ENCODE assay signal across 8 cellular contexts in genomic region chr16:72093448-72094265, GRCh38. TPM values are rescaled to one million over a fixed set of nuclear protein-coding genes. Genes with fewer than 3 reads are reported as not detected.
A peak's percentile ranks its signal among the peaks of the same experiment; 100 is the strongest.
DNase-seq lines count a peak whose midpoint lies in the region; ATAC-seq, FAIRE-seq and TF ChIP-seq lines count a peak whose summit lies in the region.

Gene DHX38, plus strand, starts transcription at chr16:72093847. Its CDS starts 2,311 bp downstream, at chr16:72096158.
Gene TXNL4B, minus strand, starts transcription at chr16:72093620. Its CDS starts 2,871 bp downstream, at chr16:72090749.

- H3K23ac ChIP-seq in H1 (ENCODE audit: insufficient read length): no peak within 1 kb of the TSS

- H2AK5ac ChIP-seq in H1 (ENCODE audit: low read depth, low read length): peak within 1 kb of the TSS; percentile 75

- no peak within 1 kb of the TSS for H2BK120ac ChIP-seq in H1 (replicated peaks; ENCODE audit: low read depth, low read length)

- H3K18ac ChIP-seq in H1 (ENCODE audit: extremely low read depth, low read length): 0 out of 2 replicates have a peak within 1 kb of the TSS, but pooled peaks have one; percentile 38

- FAIRE-seq in HTR-8/SVneo (lab: Jason Lieb, UNC) (peak; percentile 97), H1 (lab: Jason Lieb, UNC) (peak; percentile 81)

- CTCF ChIA-PET in H1 (lab: Charles Lee; ENCODE audit: partially characterized antibody): interaction anchor here (0.9 to 11.4 kb wide), 5 partner anchors 20 to 30 kb away, joined by 3 to 108 read pairs (median 4); partner anchors contain the start of gene HPR

- peak within 1 kb of the TSS; percentile 79 for H2AFZ ChIP-seq in H1 (ENCODE audit: low read length)

- no peak for TF ChIP-seq RAD21 in H1 (IDR thresholded peaks at IDR 0.05 in 1 of 2, conservative IDR thresholded peaks at IDR 0.05 in 1 of 2; ENCODE audit: low read depth in 2 of 2, low read length in 2 of 2)

- peaks cover 2 to 5% of the 10 kb centered on the region in 2 experiments for H4K20me1 ChIP-seq in H1 (replicated peaks in 1 of 2; ENCODE audit: control insufficient read depth in 1 of 2, insufficient read depth in 2 of 2, low read length in 2 of 2)

- H3K4me2 ChIP-seq in H1 (ENCODE audit: insufficient read depth in 1 of 2, low read depth in 2 of 2, low read length in 2 of 2): peak within 1 kb of the TSS; percentile 85 to 92

- peak within 1 kb of the TSS; percentile 50 for H3K4ac ChIP-seq in H1 (replicated peaks; ENCODE audit: insufficient read length, low read depth, low read length)

- peak within 1 kb of the TSS; percentile 69; the same call in 1 of the 2 replicates for H2BK5ac ChIP-seq in H1 (ENCODE audit: low read depth, low read length)

- H3K36me3 Mint-ChIP-seq in memory B cell: peaks cover 27% of the 10 kb centered on the region

- TF ChIP-seq CTCF in H1 (IDR thresholded peaks at IDR 0.05; ENCODE audit: control extremely low read depth in 1 of 3, insufficient read depth in 1 of 3, low read depth in 1 of 3, low read length in 3 of 3): no peak

- H3K9ac ChIP-seq in H1 (replicated peaks in 1 of 4; ENCODE audit: extremely low read depth in 1 of 4, low read depth in 3 of 4, low read length in 3 of 4): peak within 1 kb of the TSS; percentile 76 to 91 (median 88)

- DNase-seq in COLO829 (ENCODE audit: low spot score): peak; percentile 95
- DNase-seq in HTR-8/SVneo (ENCODE audit: insufficient read length, low spot score): peak; percentile 100
- DNase-seq in NOMO-1 treated with dmso at 0.1 percent for 144 hours (lab: John Stamatoyannopoulos, UW; ENCODE audit: unreplicated experiment): peak; percentile 99
- peak; percentile 60 to 81 (median 73) for DNase-seq in activated CD8-positive, alpha-beta memory T cell treated with anti-CD3 and anti-CD28 coated beads for 48 hours (ENCODE audit: low read depth in 2 of 3, low spot score in 2 of 3)
- DNase-seq in H1 (ENCODE audit: low read depth in 1 of 2, low spot score in 2 of 2): peak; percentile 85 to 94
- DNase-seq in memory B cell (ENCODE audit: low spot score in 2 of 2): peak; percentile 80 to 86
- peak; percentile 76 for DNase-seq in stimulated activated CD8-positive, alpha-beta memory T cell treated with anti-CD3 and anti-CD28 coated beads, Interleukin-12 subunit alpha, Interleukin-12 subunit beta, amount 100 ng/mL, for 24 hours (ENCODE audit: extremely low read depth)

- H3K4me1 ChIP-seq in H1 (replicated peaks in 1 of 4; ENCODE audit: control insufficient read depth in 3 of 4, insufficient read depth in 4 of 4, low read length in 3 of 4): peaks cover 0 to 6% (median under 1%) of the 10 kb centered on the region in 4 experiments; a peak in 2 of 7 replicates

- 3% methylated on average over 42 of the region's 43 CpGs; no CpG with 5 or more reads in 1 of the 2 experiments for WGBS in H1 (ENCODE audit: extremely low coverage in 1 of 2, insufficient coverage in 1 of 2, insufficient read length in 1 of 2, insufficient replicate concordance in 2 of 2, low coverage in 1 of 2, low lambda C conversion rate in 2 of 2, missing lambda C conversion rate in 1 of 2), 2 experiments

- H3K27me3 Mint-ChIP-seq in memory B cell: no peaks in the 10 kb centered on the region

- peaks cover 4 to 44% of the 10 kb centered on the region in 2 experiments for H3K79me2 ChIP-seq in H1 (ENCODE audit: control insufficient read depth in 1 of 2, insufficient read depth in 2 of 2, low read length in 2 of 2)

- no peaks in the 10 kb centered on the region for H3K9me3 ChIP-seq in H1 (ENCODE audit: insufficient read depth in 2 of 2, low read depth in 1 of 2, low read length in 1 of 2)

- peak within 1 kb of the TSS; percentile 41; the same call in 1 of the 2 replicates for H2BK12ac ChIP-seq in H1 (ENCODE audit: low read depth, low read length)

- peak within 1 kb of the TSS; percentile 99 for H3K4me3 Mint-ChIP-seq in memory B cell

- H3K56ac ChIP-seq in H1 (replicated peaks; ENCODE audit: insufficient read length, low read depth, low read length): peak within 1 kb of the TSS; percentile 70

- no peak for TF ChIP-seq EP300 in H1 (IDR thresholded peaks at IDR 0.05; ENCODE audit: borderline replicate concordance in 1 of 2, low read depth in 2 of 2, low read length in 2 of 2)

- peaks cover 6% of the 10 kb centered on the region for H3K79me1 ChIP-seq in H1 (ENCODE audit: low read depth, low read length)

- H4K91ac ChIP-seq in H1 (replicated peaks; ENCODE audit: insufficient read length, low read length): peak within 1 kb of the TSS; percentile 58

- H3K9me3 Mint-ChIP-seq in memory B cell: no peaks in the 10 kb centered on the region

- H4K8ac ChIP-seq in H1 (ENCODE audit: extremely low read depth, insufficient read depth, low read length): peak within 1 kb of the TSS; percentile 94

- no peak within 1 kb of the TSS for H2BK20ac ChIP-seq in H1 (ENCODE audit: low read length)

- H3K27ac Mint-ChIP-seq in memory B cell: peak within 1 kb of the TSS; percentile 99

- peak within 1 kb of the TSS; percentile 37 for H4K5ac ChIP-seq in H1 (ENCODE audit: insufficient read length, low read depth, low read length)

- no peak within 1 kb of the TSS for H3K14ac ChIP-seq in H1 (ENCODE audit: insufficient read length)

- ATAC-seq in GM21367 (IDR thresholded peaks at IDR 0.05; ENCODE audit: unreplicated experiment): peak; percentile 96
- peak; percentile 93 for ATAC-seq in memory B cell (ENCODE audit: low read depth)

- peak within 1 kb of the TSS; percentile 93 for H3K27ac ChIP-seq in H1 (ENCODE audit: low read depth, low read length)

- no peaks in the 10 kb centered on the region for H3K27me3 ChIP-seq in H1 (replicated peaks in 1 of 4; ENCODE audit: control insufficient read depth in 3 of 4, extremely low read depth in 1 of 4, insufficient read depth in 3 of 4, low read length in 3 of 4)

- no peak within 1 kb of the TSS for H2BK15ac ChIP-seq in H1 (ENCODE audit: low read length)

- peak; percentile 89 to 92 for TF ChIP-seq POLR2A in H1 (IDR thresholded peaks at IDR 0.05; ENCODE audit: control extremely low read depth in 1 of 2, low read depth in 2 of 2, low read length in 2 of 2)

- POLR2A ChIA-PET in H1 (lab: Charles Lee; ENCODE audit: partially characterized antibody): interaction anchor here (0.6 to 4.7 kb wide), 21 partner anchors 9 to 1084 kb away, joined by 3 to 23 read pairs (median 3); no protein-coding TSS in a partner anchor

- H3K4me1 Mint-ChIP-seq in memory B cell: peaks cover 34% of the 10 kb centered on the region

- H3K36me3 ChIP-seq in H1 (ENCODE audit: control insufficient read depth in 2 of 4, insufficient read depth in 4 of 4, low read length in 3 of 4): peaks cover 3 to 32% (median 19%) of the 10 kb centered on the region in 4 experiments; a peak in 7 of 8 replicates

- H3K4me3 ChIP-seq in H1 (ENCODE audit: extremely low read depth in 1 of 4, insufficient read depth in 2 of 4, low read depth in 3 of 4, low read length in 4 of 4): peak within 1 kb of the TSS; percentile 93 to 100 (median 98)

- peaks cover 8% of the 10 kb centered on the region; the same call in 1 of the 2 replicates for H3K23me2 ChIP-seq in H1 (ENCODE audit: low read depth, low read length)

TF ChIP-seq in H1, 55 proteins besides CTCF, POLR2A, EP300 and RAD21 (continues in another document):
- TF ChIP-seq, protein P1, sequence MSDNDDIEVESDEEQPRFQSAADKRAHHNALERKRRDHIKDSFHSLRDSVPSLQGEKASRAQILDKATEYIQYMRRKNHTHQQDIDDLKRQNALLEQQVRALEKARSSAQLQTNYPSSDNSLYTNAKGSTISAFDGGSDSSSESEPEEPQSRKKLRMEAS (IDR thresholded peaks at IDR 0.05): peak; percentile 21; the same call in 1 of the 2 replicates
- TF ChIP-seq RNF2 (IDR thresholded peaks at IDR 0.05; ENCODE audit: borderline replicate concordance, low read depth, low read length, missing control alignments, poor library complexity, severe bottlenecking) (no peak), YY1 (IDR thresholded peaks at IDR 0.05; ENCODE audit: low read depth, low read length) (peak; percentile 97), BRCA1 (IDR thresholded peaks at IDR 0.05; ENCODE audit: low read depth, low read length) (no peak), MAFK (IDR thresholded peaks at IDR 0.05; ENCODE audit: low read depth, low read length) (no peak), SP4 (IDR thresholded peaks at IDR 0.05; ENCODE audit: low read length) (no peak), TAF7 (optimal IDR thresholded peaks at IDR 0.05; ENCODE audit: borderline replicate concordance, low read depth, low read length) (peak; percentile 77), BACH1 (IDR thresholded peaks at IDR 0.05; ENCODE audit: low read length) (no peak), GABPA (IDR thresholded peaks at IDR 0.05; ENCODE audit: borderline replicate concordance, insufficient read depth, low read length) (peak; percentile 91), CEBPB (IDR thresholded peaks at IDR 0.05; ENCODE audit: low read depth, low read length) (no peak), HDAC2 (IDR thresholded peaks at IDR 0.05; ENCODE audit: borderline replicate concordance in 1 of 2, low read depth in 2 of 2, low read length in 2 of 2) (peak; percentile 36 to 51; a peak in 2 of 4 replicates), SUZ12 (IDR thresholded peaks at IDR 0.05; ENCODE audit: low read length) (no peak), EGR1 (IDR thresholded peaks at IDR 0.05; ENCODE audit: borderline replicate concordance, low read depth, low read length) (0 out of 2 replicates have a peak, but pooled peaks have one; percentile 34), TAF1 (IDR thresholded peaks at IDR 0.05; ENCODE audit: low read depth, low read length) (peak; percentile 93), SRF (IDR thresholded peaks at IDR 0.05; ENCODE audit: low read depth, low read length) (no peak)

RNA-seq across cellular contexts. Expression of gene DHX38, which starts in this region (rescaled TPM):
- 53.5 and 58.3 TPM in 2 replicates for total RNA-seq in H1 (2021; fragmentation: NEBNext Ultra II Directional; extraction: Animal tissue kit (Norgen Biotek cat#: 25700))
- polyA plus RNA-seq in H1 (2011; rRNA removed): 27.3 and 43.6 TPM in 2 replicates
- 58.0 TPM for polyA plus RNA-seq in H1 (2011; cell fraction: cytosol; rRNA removed)
- 134 TPM for polyA plus RNA-seq in H1 (2011; cell fraction: nucleus; rRNA removed)
- 58.4 to 76.4 TPM (median 70.3 TPM) in 4 replicates for polyA plus RNA-seq in H1 (2012, experiment 1 of 2)
- 18.4 TPM for polyA plus RNA-seq in H1 (2012, experiment 2 of 2)
- polyA plus RNA-seq in H1 (2013, experiment 1 of 2): 26.7 TPM
- 26.6 TPM for polyA plus RNA-seq in H1 (2013, experiment 2 of 2)
- polyA minus RNA-seq in H1 (2011; rRNA and poly(A)+ RNA removed): 51.2 and 78.2 TPM in 2 replicates
- 38.4 TPM for polyA minus RNA-seq in H1 (2011; cell fraction: cytosol; rRNA and poly(A)+ RNA removed)
- polyA minus RNA-seq in H1 (2011; cell fraction: nucleus; rRNA and poly(A)+ RNA removed): 50.9 TPM

RNA-seq across cellular contexts. Expression of gene TXNL4B, which starts in this region (rescaled TPM):
- total RNA-seq in H1 (2021; fragmentation: NEBNext Ultra II Directional; extraction: Animal tissue kit (Norgen Biotek cat#: 25700)): 8.6 and 10.6 TPM in 2 replicates
- polyA plus RNA-seq in H1 (2011; rRNA removed): 4.7 and 6.7 TPM in 2 replicates
- polyA plus RNA-seq in H1 (2011; cell fraction: cytosol; rRNA removed): 6.7 TPM
- polyA plus RNA-seq in H1 (2011; cell fraction: nucleus; rRNA removed): 3.1 TPM
- 5.5 to 7.1 TPM (median 6.1 TPM) in 4 replicates for polyA plus RNA-seq in H1 (2012, experiment 1 of 2)
- polyA plus RNA-seq in H1 (2012, experiment 2 of 2): 4.4 TPM
- polyA plus RNA-seq in H1 (2013, experiment 1 of 2): 5.6 TPM
- polyA plus RNA-seq in H1 (2013, experiment 2 of 2): 5.0 TPM
- polyA minus RNA-seq in H1 (2011; rRNA and poly(A)+ RNA removed): 3.3 and 5.0 TPM in 2 replicates
- polyA minus RNA-seq in H1 (2011; cell fraction: cytosol; rRNA and poly(A)+ RNA removed): 3.4 TPM
- polyA minus RNA-seq in H1 (2011; cell fraction: nucleus; rRNA and poly(A)+ RNA removed): 5.1 TPM

Comparison
In these comparisons a context has a peak if more than half of its experiments do, and no peak if none do; other contexts are left out.
1. Peak in every context shown above with its lines: DNase-seq, ATAC-seq, H3K4me3 ChIP-seq and H3K27ac ChIP-seq.